12 cellular contexts compared by ENCODE assay signal in genomic region chr13:91142572-91142971, GRCh38.
DNase-seq lines count a peak whose midpoint lies in the region; TF ChIP-seq lines count a peak whose summit lies in the region.
"Had no signal": no experiment of that assay in that cellular context is flagged by ENCODE, and none has a peak within 500 bp of the region (broad histone marks: within the 10 kb centered on the region; RNA-seq: fewer than 3 reads in every experiment).

No MANE protein-coding gene starts in this region.

- no peaks in the 10 kb centered on the region for H3K9me3 ChIP-seq in adipocyte (ENCODE audit: control insufficient read depth, low read length)

- H3K4me1 ChIP-seq in adipocyte (ENCODE audit: control insufficient read depth, insufficient read depth, low read length), result peaks cover 6% of the 10 kb centered on the region

- H3K27me3 ChIP-seq in adipocyte (replicated peaks; ENCODE audit: control insufficient read depth, insufficient read depth, low read length), result peaks cover 34% of the 10 kb centered on the region

- H3K36me3 ChIP-seq in adipocyte (ENCODE audit: control insufficient read depth, insufficient read depth, low read length, severe bottlenecking), result no peaks in the 10 kb centered on the region

- no peak overlapping the region for H3K9ac ChIP-seq in adipocyte (ENCODE audit: low read length)

- TF ChIP-seq CTCF in AG10803 (conservative IDR thresholded peaks at IDR 0.05; ENCODE audit: low read length), result no peak
- TF ChIP-seq CTCF in GM20000 (IDR thresholded peaks at IDR 0.05; ENCODE audit: extremely low read depth, missing control alignments), result no peak

- H3K27ac ChIP-seq in substantia nigra (ENCODE audit: low read depth, low read length, poor library complexity, severe bottlenecking), result no peak overlapping the region

- H3K4me3 ChIP-seq in AG10803 (ENCODE audit: low read length) (no peak overlapping the region), adipocyte (ENCODE audit: low read length) (no peak overlapping the region)

- DNase-seq in AG10803 (ENCODE audit: low read depth) (peak; percentile 29), M059J (ENCODE audit: low read depth) (peak; percentile 14), adipocyte (ENCODE audit: low read depth) (peak; percentile 1), kidney tubule cell (ENCODE audit: low spot score) (peak; percentile 84), NCI-H526 (lab: John Stamatoyannopoulos, UW) (no peak), GM20000 (ENCODE audit: low spot score) (no peak), NCI-H1694 treated with DMSO at 0.1 percent for 48 hours (lab: John Stamatoyannopoulos, UW) (no peak), substantia nigra (lab: John Stamatoyannopoulos, UW) (no peak)
- DNase-seq: endodermal cell; Kasumi-1; NK-92 treated with Interleukin-12 subunit alpha and Interleukin-12 subunit beta, amount 100 ng/mL, for 24 hours; stimulated activated CD4-positive, alpha-beta T cell treated with anti-CD3 and anti-CD28 coated beads, Interleukin-12 subunit alpha, Interleukin-12 subunit beta, amount 100 ng/mL, for 4 hours had no signal

Comparison
In these comparisons a context has a peak if more than half of its experiments do, and no peak if none do; other contexts are left out.
1. DNase-seq: peak in AG10803 (single experiment), M059J (single experiment), adipocyte (single experiment) and kidney tubule cell (single experiment); none in NCI-H526 (0 of 2), GM20000 (single experiment), NCI-H1694 treated with DMSO at 0.1 percent for 48 hours (single experiment) and substantia nigra (0 of 49).